8 cellular contexts compared by ENCODE assay signal in the genomic region with DNA sequence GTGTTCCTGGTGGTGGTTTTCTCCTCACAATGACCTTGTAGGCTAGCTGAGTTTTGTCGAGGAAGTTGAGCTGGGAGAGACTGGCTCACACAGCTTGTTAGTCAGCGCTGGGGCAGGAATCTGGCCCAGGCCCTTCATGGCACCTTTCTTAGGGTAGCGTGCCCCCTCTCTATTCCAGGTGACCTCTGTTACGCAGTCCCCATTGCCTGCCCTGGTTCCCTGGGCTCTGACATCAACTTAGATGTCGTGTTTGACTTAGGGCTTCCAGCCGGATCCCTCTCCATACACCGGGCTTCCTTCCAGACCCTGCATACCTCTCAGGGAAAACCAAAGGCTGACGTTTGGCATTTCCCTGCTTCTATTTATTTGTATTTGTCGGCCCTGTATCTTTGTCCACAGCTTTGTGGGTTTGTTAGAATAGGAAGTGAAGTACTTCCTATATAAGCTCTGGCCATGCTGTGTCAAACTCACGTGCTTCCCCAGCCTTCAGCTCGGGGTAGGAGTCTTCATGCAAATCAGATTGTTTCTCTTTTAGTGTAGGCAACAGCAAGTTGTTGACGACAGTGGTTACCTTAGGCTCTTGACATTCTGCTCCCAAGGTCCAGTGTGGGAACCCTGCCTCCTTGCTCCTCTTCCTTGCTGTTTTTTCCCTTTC. TPM values are rescaled to one million over a fixed set of nuclear protein-coding genes. Genes with fewer than 3 reads are reported as not detected.
A peak's percentile ranks its signal among the peaks of the same experiment; 100 is the strongest.
DNase-seq lines count a peak whose midpoint lies in the region; ATAC-seq and TF ChIP-seq lines count a peak whose summit lies in the region.

No MANE protein-coding gene starts in this region.

- H3K27ac ChIP-seq in body of pancreas (peak overlapping the region; percentile 73 to 88 (median 80)), lung (ENCODE audit: low read depth in 1 of 2, low read length in 1 of 2) (peak overlapping the region; percentile 74 to 92), upper lobe of right lung (peak overlapping the region; percentile 83)

- H3K27me3 ChIP-seq in body of pancreas (no peaks in the 10 kb centered on the region), lung (ENCODE audit: control insufficient read depth, insufficient read depth) (no peaks in the 10 kb centered on the region), upper lobe of right lung (no peaks in the 10 kb centered on the region)

- H3K36me3 ChIP-seq in body of pancreas (replicated peaks in 1 of 2; ENCODE audit: insufficient read depth in 1 of 2, low read depth in 2 of 2) (no peaks in the 10 kb centered on the region), lung (ENCODE audit: control insufficient read depth in 2 of 2, insufficient read depth in 2 of 2, low read length in 2 of 2) (no peaks in the 10 kb centered on the region), upper lobe of right lung (no peaks in the 10 kb centered on the region)

- peak; percentile 23 for DNase-seq in activated T-cell treated with anti-CD3 and anti-CD28 coated beads for 4 hours
- DNase-seq in activated T-cell treated with anti-CD3 and anti-CD28 coated beads, Interleukin-2, amount 50 U/mL, for 1 hour = no peak
- DNase-seq in NOMO-1 treated with dmso at 0.1 percent for 144 hours (lab: John Stamatoyannopoulos, UW; ENCODE audit: unreplicated experiment) = peak; percentile 66
- DNase-seq in body of pancreas = peak; percentile 43 to 62 (median 56)
- no peak for DNase-seq in lung (ENCODE audit: low spot score)
- no peak for DNase-seq in upper lobe of right lung
- DNase-seq in NCI-H2107 treated with DMSO at 0.1 percent for 48 hours (lab: John Stamatoyannopoulos, UW; ENCODE audit: unreplicated experiment) = no peak

- TF ChIP-seq POLR2A in body of pancreas (IDR thresholded peaks at IDR 0.05) = peak in 2 of 3 donors; percentile 26 to 27

- H3K9me3 ChIP-seq in body of pancreas (no peaks in the 10 kb centered on the region), lung (ENCODE audit: control insufficient read depth in 2 of 2, insufficient read depth in 1 of 2, low read length in 1 of 2) (no peaks in the 10 kb centered on the region), upper lobe of right lung (no peaks in the 10 kb centered on the region)

- H3K4me3 ChIP-seq in body of pancreas (no peak overlapping the region), lung (no peak overlapping the region), upper lobe of right lung (peak overlapping the region; percentile 23)

- 4 to 8% methylated on average over 10 to 12 of the region's 12 CpGs for WGBS in body of pancreas, 2 donors
- WGBS in lung, 2 donors = 4 to 6% methylated on average over 12 of the region's 12 CpGs

- ATAC-seq in HG02852 (IDR thresholded peaks at IDR 0.05; ENCODE audit: unreplicated experiment) (peak; percentile 81), body of pancreas (peak; percentile 65), lung (ENCODE audit: insufficient read depth, low FRiP score) (peak; percentile 30), upper lobe of right lung (peak; percentile 72)

- TF ChIP-seq CTCF in body of pancreas (IDR thresholded peaks at IDR 0.05) (no peak), lung (IDR thresholded peaks at IDR 0.05; ENCODE audit: control extremely low read depth, extremely low read depth) (no peak), upper lobe of right lung (IDR thresholded peaks at IDR 0.05) (no peak)

- peaks cover 92% of the 10 kb centered on the region for H3K4me1 ChIP-seq in body of pancreas
- peaks cover 49 to 56% of the 10 kb centered on the region in 2 donors for H3K4me1 ChIP-seq in lung (ENCODE audit: control insufficient read depth in 2 of 2, insufficient read depth in 2 of 2, low read length in 2 of 2)
- peaks cover 97% of the 10 kb centered on the region for H3K4me1 ChIP-seq in upper lobe of right lung

- intact Hi-C loops in body of pancreas (cut with DNase I) (loop anchor here (10.0 kb wide), 1 partner anchor 53 kb away; no protein-coding TSS in a partner anchor), upper lobe of right lung (cut with DNase I) (no loop called here)

RNA-seq across cellular contexts. Expression of a gene that starts 12.8 kb away (rescaled TPM):
- total RNA-seq in body of pancreas = 10 to 100 TPM; 50.8 TPM
- total RNA-seq in lung = 100 to 1,000 TPM; 118 to 125 TPM
- 10 to 100 TPM; 30.0 to 67.3 TPM for polyA plus RNA-seq in lung
- 144 TPM for total RNA-seq in upper lobe of right lung

Comparison
In these comparisons a context has a peak if more than half of its experiments do, and no peak if none do; other contexts are left out.
1. DNase-seq: peak in activated T-cell treated with anti-CD3 and anti-CD28 coated beads for 4 hours (single experiment), NOMO-1 treated with dmso at 0.1 percent for 144 hours (single experiment) and body of pancreas (4 of 4); none in activated T-cell treated with anti-CD3 and anti-CD28 coated beads, Interleukin-2, amount 50 U/mL, for 1 hour (single experiment), lung (single experiment), upper lobe of right lung (single experiment) and NCI-H2107 treated with DMSO at 0.1 percent for 48 hours (single experiment).
2. ATAC-seq: peak in every context shown above with its lines; median percentile 81 in HG02852; 72 in upper lobe of right lung; 65 in body of pancreas; 30 in lung.
3. Peak in every context shown above with its lines, with median percentiles within 50 percentile points of each other: H3K27ac ChIP-seq.